18 cellular contexts compared by ENCODE assay signal in genomic region chr22:37401401-37401859, GRCh38. TPM values are rescaled to one million over a fixed set of nuclear protein-coding genes. Genes with fewer than 3 reads are reported as not detected.
DNase-seq lines count a peak whose midpoint lies in the region; ATAC-seq and TF ChIP-seq lines count a peak whose summit lies in the region.
"Had no signal": no experiment of that assay in that cellular context is flagged by ENCODE, and none has a peak within 500 bp of the region (broad histone marks: within the 10 kb centered on the region; RNA-seq: fewer than 3 reads in every experiment).

No MANE protein-coding gene starts in this region.

- no peak overlapping the region for H3K4me2 ChIP-seq in osteoblast (ENCODE audit: insufficient read depth, low read length)
- H3K4me2 ChIP-seq: KMS-11 had no signal

- no peak overlapping the region for H2AFZ ChIP-seq in osteoblast (ENCODE audit: low read length)

- H3K27me3 ChIP-seq in HAP-1 (ENCODE audit: low read depth) (no peaks in the 10 kb centered on the region), heart right ventricle (peaks cover 0 to 66% (median 24%) of the 10 kb centered on the region in 7 donors), osteoblast (ENCODE audit: insufficient read depth, low read length) (peaks cover 7% of the 10 kb centered on the region)
- H3K27me3 ChIP-seq: Peyer's patch had no signal

- peaks cover 8% of the 10 kb centered on the region for H3K4me1 Mint-ChIP-seq in central memory CD8-positive, alpha-beta T cell
- H3K4me1 Mint-ChIP-seq in progenitor cell of endocrine pancreas (ENCODE audit: low read depth) = peaks cover 5% of the 10 kb centered on the region
- H3K4me1 Mint-ChIP-seq: activated T-helper 17 cell treated with anti-CD3 and anti-CD28 coated beads, Interleukin-2, amount 50 U/mL, for 72 hours had no signal

- no peaks in the 10 kb centered on the region for H4K20me1 ChIP-seq in osteoblast (ENCODE audit: insufficient read depth, low read length)

- peaks cover 12% of the 10 kb centered on the region for H3K4me1 ChIP-seq in HAP-1
- H3K4me1 ChIP-seq in heart right ventricle = peaks cover 0 to 13% (median 0%) of the 10 kb centered on the region in 9 donors
- H3K4me1 ChIP-seq in osteoblast (ENCODE audit: insufficient read depth, low read length) = no peaks in the 10 kb centered on the region
- H3K4me1 ChIP-seq: Peyer's patch had no signal

- in situ Hi-C loops in HAP-1 (cut with MboI; ENCODE audit: low sequenced_read_pairs) = no loop called here

- TF ChIP-seq CTCF in heart right ventricle (IDR thresholded peaks at IDR 0.05) (no peak), osteoblast (IDR thresholded peaks at IDR 0.05; ENCODE audit: extremely low read depth, low read depth, low read length) (no peak), progenitor cell of endocrine pancreas (IDR thresholded peaks at IDR 0.05; ENCODE audit: unreplicated experiment) (no peak)

- DNase-seq in HAP-1 (ENCODE audit: low spot score in 2 of 2) (peak; percentile 57 to 68), heart right ventricle (peak; percentile 36 to 37), osteoblast (ENCODE audit: insufficient read length, low spot score, missing footprints) (peak; percentile 89), NCI-H2107 (lab: John Stamatoyannopoulos, UW) (no peak), progenitor cell of endocrine pancreas (ENCODE audit: low spot score, unreplicated experiment) (no peak)
- no peak for DNase-seq in central memory CD8-positive, alpha-beta T cell (ENCODE audit: low spot score in 2 of 2)
- no peak for DNase-seq in stimulated activated CD4-positive, alpha-beta T cell treated with anti-CD3 and anti-CD28 coated beads, Interleukin-4, amount 100 ng/mL, for 1 hour
- DNase-seq: CD4-positive, alpha-beta T cell; kidney glomerular epithelial cell; naive B cell; NCI-H1048; NCI-H774; Peyer's patch; SW 1271 had no signal

- H3K36me3 ChIP-seq in HAP-1 (replicated peaks) (no peaks in the 10 kb centered on the region), heart right ventricle (no peaks in the 10 kb centered on the region), osteoblast (ENCODE audit: insufficient read depth, low read length) (no peaks in the 10 kb centered on the region)
- H3K36me3 ChIP-seq: Peyer's patch had no signal

- H3K27ac ChIP-seq in heart right ventricle (no peak overlapping the region), osteoblast (ENCODE audit: low read depth, low read length) (no peak overlapping the region)
- H3K27ac ChIP-seq: epithelial cell of prostate, KMS-11, Peyer's patch had no signal

- H3K79me2 ChIP-seq in osteoblast (ENCODE audit: insufficient read depth, low read length) = no peaks in the 10 kb centered on the region

- no peak overlapping the region for H3K4me3 ChIP-seq in HAP-1
- H3K4me3 ChIP-seq in heart right ventricle = no peak overlapping the region
- no peak overlapping the region for H3K4me3 ChIP-seq in osteoblast (ENCODE audit: insufficient read depth, low read length)
- H3K4me3 ChIP-seq: Peyer's patch had no signal

- H3K4me3 Mint-ChIP-seq in central memory CD8-positive, alpha-beta T cell = no peak overlapping the region
- H3K4me3 Mint-ChIP-seq in progenitor cell of endocrine pancreas (ENCODE audit: low read depth) = no peak overlapping the region
- H3K4me3 Mint-ChIP-seq: activated T-helper 17 cell treated with anti-CD3 and anti-CD28 coated beads, Interleukin-2, amount 50 U/mL, for 72 hours; CD4-positive, alpha-beta T cell; naive B cell had no signal

- peaks cover 50% of the 10 kb centered on the region for H3K27me3 Mint-ChIP-seq in central memory CD8-positive, alpha-beta T cell
- H3K27me3 Mint-ChIP-seq in progenitor cell of endocrine pancreas = peaks cover 23% of the 10 kb centered on the region

- H3K9me3 Mint-ChIP-seq in central memory CD8-positive, alpha-beta T cell = no peaks in the 10 kb centered on the region
- no peaks in the 10 kb centered on the region for H3K9me3 Mint-ChIP-seq in progenitor cell of endocrine pancreas (ENCODE audit: low read depth)
- H3K9me3 Mint-ChIP-seq: activated T-helper 17 cell treated with anti-CD3 and anti-CD28 coated beads, Interleukin-2, amount 50 U/mL, for 72 hours; CD4-positive, alpha-beta T cell; naive B cell had no signal

- WGBS in heart right ventricle, 2 donors = 53 to 65% methylated on average over 10 of the region's 10 CpGs

- intact Hi-C loops in heart right ventricle (cut with DNase I) = no loop called here

- H3K9me3 ChIP-seq in HAP-1 (no peaks in the 10 kb centered on the region), heart right ventricle (no peaks in the 10 kb centered on the region), osteoblast (ENCODE audit: low read depth, low read length) (no peaks in the 10 kb centered on the region)
- H3K9me3 ChIP-seq: Peyer's patch had no signal

- H3K27ac Mint-ChIP-seq in central memory CD8-positive, alpha-beta T cell (ENCODE audit: low read depth) = peak overlapping the region; percentile 6
- no peak overlapping the region for H3K27ac Mint-ChIP-seq in progenitor cell of endocrine pancreas
- H3K27ac Mint-ChIP-seq: activated T-helper 17 cell treated with anti-CD3 and anti-CD28 coated beads, Interleukin-2, amount 50 U/mL, for 72 hours; CD4-positive, alpha-beta T cell had no signal

- H3K36me3 Mint-ChIP-seq in central memory CD8-positive, alpha-beta T cell (ENCODE audit: insufficient read depth) = peaks cover 2% of the 10 kb centered on the region
- H3K36me3 Mint-ChIP-seq in progenitor cell of endocrine pancreas (ENCODE audit: insufficient read depth) = no peaks in the 10 kb centered on the region
- H3K36me3 Mint-ChIP-seq: naive B cell had no signal

- no peak for ATAC-seq in central memory CD8-positive, alpha-beta T cell (replicated peaks; ENCODE audit: extremely low read depth, poor library complexity, severe bottlenecking)
- ATAC-seq in heart right ventricle = peak; percentile 48 to 75 (median 58)
- ATAC-seq in GM21447 (IDR thresholded peaks at IDR 0.05; ENCODE audit: unreplicated experiment) = no peak
- ATAC-seq: activated T-helper 17 cell treated with anti-CD3 and anti-CD28 coated beads, Interleukin-2, amount 50 U/mL, for 72 hours had no signal

RNA-seq across cellular contexts. Expression of gene ELFN2, which starts 25.8 kb away (rescaled TPM):
- total RNA-seq in heart right ventricle (under 1 TPM in 6 of 10 donors, not detected in 4; 0.04 to 0.21 (median 0.05) TPM), osteoblast (under 0.01 and 0.29 TPM in 2 replicates), progenitor cell of endocrine pancreas (0.36 and 0.44 TPM in 2 replicates)
- polyA plus RNA-seq in heart right ventricle = under 1 TPM; under 0.01 to 0.01 TPM

Comparison
In these comparisons a context has a peak if more than half of its experiments do, and no peak if none do; other contexts are left out.
1. DNase-seq: peak in HAP-1 (2 of 2), heart right ventricle (2 of 2) and osteoblast (single experiment); none in central memory CD8-positive, alpha-beta T cell (0 of 2), stimulated activated CD4-positive, alpha-beta T cell treated with anti-CD3 and anti-CD28 coated beads, Interleukin-4, amount 100 ng/mL, for 1 hour (single experiment), NCI-H2107 (single experiment) and progenitor cell of endocrine pancreas (single experiment).
2. ATAC-seq: peak in heart right ventricle (8 of 8); none in central memory CD8-positive, alpha-beta T cell (single experiment) and GM21447 (single experiment).